15 cellular contexts compared by ENCODE assay signal in the genomic region with DNA sequence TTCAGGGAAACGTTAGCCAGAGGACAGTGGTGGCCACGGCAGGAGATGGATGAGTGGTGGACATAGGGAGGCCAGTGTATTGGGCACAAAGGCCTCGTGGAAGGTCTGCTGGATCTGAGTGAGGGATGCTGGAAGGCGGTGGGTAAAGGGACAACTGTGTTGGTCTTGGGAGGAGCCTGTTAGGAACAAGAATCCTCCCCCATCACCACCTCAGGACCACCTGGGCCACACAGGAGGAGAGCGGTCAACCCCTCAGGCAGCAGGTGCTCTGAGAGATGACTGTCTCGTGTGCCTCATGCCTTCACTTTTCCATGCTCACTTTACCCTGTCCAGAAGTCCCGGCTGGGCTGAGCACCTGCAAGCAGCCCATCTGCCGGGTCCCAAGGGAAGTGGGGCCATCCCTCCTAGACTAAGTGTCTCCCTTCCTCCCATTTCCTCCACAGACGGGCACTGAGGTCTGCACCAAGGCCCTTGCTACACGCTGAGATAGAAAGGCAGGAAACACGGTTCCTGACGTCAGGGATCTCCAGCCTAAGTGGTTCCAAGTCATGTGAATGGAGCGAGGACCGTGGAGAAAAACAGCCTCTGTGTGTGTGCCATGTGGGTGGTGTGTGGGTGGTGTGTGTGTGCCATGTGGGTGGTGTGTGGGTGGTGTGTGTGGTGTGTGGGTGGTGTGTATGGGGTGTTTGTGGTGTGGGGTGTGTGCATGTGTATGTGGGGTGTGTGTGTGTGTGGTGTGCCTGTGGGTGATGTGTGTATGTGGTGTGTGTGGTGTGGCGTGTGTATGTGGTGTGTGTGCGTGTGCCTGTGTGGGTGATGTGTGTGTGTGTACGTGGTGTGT. TPM values are rescaled to one million over a fixed set of nuclear protein-coding genes. Genes with fewer than 3 reads are reported as not detected.
DNase-seq lines count a peak whose midpoint lies in the region; ATAC-seq and TF ChIP-seq lines count a peak whose summit lies in the region.
"Had no signal": no experiment of that assay in that cellular context is flagged by ENCODE, and none has a peak within 500 bp of the region (broad histone marks: within the 10 kb centered on the region; RNA-seq: fewer than 3 reads in every experiment).

No MANE protein-coding gene starts in this region.

- no peak overlapping the region for H3K27ac ChIP-seq in right atrium auricular region
- H3K27ac ChIP-seq: SJCRH30 had no signal

- H3K4me1 ChIP-seq in right atrium auricular region, result peaks cover 0 to 4% of the 10 kb centered on the region in 2 donors

- ATAC-seq in left cardiac atrium, result no peak
- no peak for ATAC-seq in GM19035 (IDR thresholded peaks at IDR 0.05; ENCODE audit: unreplicated experiment)
- no peak for ATAC-seq in HG03280 (IDR thresholded peaks at IDR 0.05; ENCODE audit: unreplicated experiment)
- ATAC-seq: HCT116 had no signal

- H3K27me3 ChIP-seq in right atrium auricular region, result no peaks in the 10 kb centered on the region
- H3K27me3 ChIP-seq: SJCRH30 had no signal

- H3K36me3 ChIP-seq in right atrium auricular region, result no peaks in the 10 kb centered on the region
- H3K36me3 ChIP-seq: SJCRH30 had no signal

- BruUV-seq in Calu3 (replicated peaks; lab: Mats Ljungman, UMichigan), result no TSS peak

- peak; percentile 27 for DNase-seq in left cardiac atrium
- DNase-seq in right atrium auricular region (ENCODE audit: low spot score), result no peak
- DNase-seq in choroid plexus epithelial cell (ENCODE audit: low read depth), result peak; percentile 35
- peak; percentile 62 to 89 for DNase-seq in lung microvascular endothelial cell (ENCODE audit: low read depth in 2 of 2)
- no peak for DNase-seq in activated effector memory CD4-positive, alpha-beta T cell treated with anti-CD3 and anti-CD28 coated beads, Interleukin-2, amount 50 U/mL, for 16 hours
- no peak for DNase-seq in Calu3
- DNase-seq: activated naive CD4-positive, alpha-beta T cell treated with Interleukin-2 at 50 U/mL for 16 hours; DMS153; NCI-H2081 treated with DMSO at 0.1 percent for 48 hours had no signal

- peaks cover 42% of the 10 kb centered on the region for H3K4me1 Mint-ChIP-seq in Calu3 (ENCODE audit: low read depth, unreplicated experiment)

- peaks cover 10% of the 10 kb centered on the region for H3K36me3 Mint-ChIP-seq in Calu3 (ENCODE audit: insufficient read depth, unreplicated experiment)

- H3K4me3 Mint-ChIP-seq in Calu3 (ENCODE audit: low read depth, unreplicated experiment), result no peak overlapping the region
- H3K4me3 Mint-ChIP-seq: neural crest cell had no signal

- no peaks in the 10 kb centered on the region for H3K27me3 Mint-ChIP-seq in Calu3 (ENCODE audit: unreplicated experiment)

- intact Hi-C loops in left cardiac atrium (cut with DNase I), result no loop called here
- intact Hi-C loops in Calu3 (cut with micrococcal nuclease; ENCODE audit: unreplicated experiment), result no loop called here

- no peaks in the 10 kb centered on the region for H3K9me3 Mint-ChIP-seq in Calu3 (ENCODE audit: low read depth, unreplicated experiment)
- H3K9me3 Mint-ChIP-seq: neural crest cell had no signal

- H3K27ac Mint-ChIP-seq in Calu3 (ENCODE audit: unreplicated experiment), result no peak overlapping the region

- no peaks in the 10 kb centered on the region for H3K9me3 ChIP-seq in right atrium auricular region
- H3K9me3 ChIP-seq: SJCRH30 had no signal

- CTCF ChIA-PET in Calu3 (lab: Charles Lee), result no interaction called here

- TF ChIP-seq CTCF in right atrium auricular region (IDR thresholded peaks at IDR 0.05) (no peak), choroid plexus epithelial cell (conservative IDR thresholded peaks at IDR 0.05; ENCODE audit: low read depth, low read length) (no peak), Calu3 (IDR thresholded peaks at IDR 0.05; ENCODE audit: unreplicated experiment) (no peak)

- no peak overlapping the region for H3K4me3 ChIP-seq in right atrium auricular region
- no peak overlapping the region for H3K4me3 ChIP-seq in choroid plexus epithelial cell (ENCODE audit: low read depth, low read length)
- H3K4me3 ChIP-seq: SJCRH30, skin epidermis had no signal

RNA-seq across cellular contexts. Expression of gene CTSH, which starts 47.8 kb away (rescaled TPM):
- total RNA-seq in left cardiac atrium, result 10 to 100 TPM; 41.6 to 74.3 TPM
- 100 to 1,000 TPM in 1 of 2 donors, 10 to 100 TPM in 1; 51.0 to 114 TPM for total RNA-seq in right atrium auricular region
- 33.3 and 55.6 TPM in 2 replicates for total RNA-seq in lung microvascular endothelial cell
- total RNA-seq in Calu3 (2022), result 327 and 433 TPM in 2 replicates

Comparison
In these comparisons a context has a peak if more than half of its experiments do, and no peak if none do; other contexts are left out.
1. DNase-seq: peak in left cardiac atrium (single experiment), choroid plexus epithelial cell (single experiment) and lung microvascular endothelial cell (2 of 2); none in right atrium auricular region (single experiment), activated effector memory CD4-positive, alpha-beta T cell treated with anti-CD3 and anti-CD28 coated beads, Interleukin-2, amount 50 U/mL, for 16 hours (single experiment) and Calu3 (single experiment).